In the genomic region with DNA sequence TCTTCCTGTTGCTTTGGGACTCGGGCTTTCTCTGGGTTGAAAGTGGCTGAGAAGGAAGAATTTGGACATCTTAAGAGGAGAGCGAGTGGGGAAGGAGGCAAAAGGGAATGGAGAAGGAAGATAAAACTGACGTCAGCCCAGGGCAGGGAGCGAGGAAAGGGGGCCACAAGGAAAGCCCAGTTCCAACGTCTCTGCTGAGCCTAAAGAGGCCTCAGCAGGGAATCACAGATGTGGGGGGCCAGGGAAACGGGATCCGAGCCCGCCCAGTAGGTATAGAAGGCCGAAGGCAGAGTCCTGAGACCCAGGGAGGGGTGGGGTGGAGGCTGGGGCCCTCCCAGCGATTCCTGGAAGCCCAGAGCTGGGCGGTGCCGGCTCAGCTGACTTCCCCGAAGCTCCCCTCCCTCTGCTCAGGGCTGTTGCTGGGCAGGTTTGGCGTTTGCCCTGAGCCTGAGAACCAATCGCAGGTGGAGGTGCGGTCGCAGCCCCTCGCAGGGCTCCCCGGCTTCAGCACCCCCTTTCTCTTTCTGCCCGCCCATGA, we compare ENCODE assay signal across 8 cellular contexts. TPM values are rescaled to one million over a fixed set of nuclear protein-coding genes. Genes with fewer than 3 reads are reported as not detected.
DNase-seq lines count a peak whose midpoint lies in the region; ATAC-seq and TF ChIP-seq lines count a peak whose summit lies in the region.

No MANE protein-coding gene starts in this region.

- no peaks in the 10 kb centered on the region for H3K9me3 Mint-ChIP-seq in CD8-positive, alpha-beta memory T cell
- no peaks in the 10 kb centered on the region for H3K9me3 Mint-ChIP-seq in activated naive CD4-positive, alpha-beta T cell treated with anti-CD3 and anti-CD28 coated beads, Interleukin-2, amount 10 ng/mL, durations not matched to agents 7 days and 5 days

- CTCF ChIA-PET in CD8-positive, alpha-beta memory T cell (lab: Charles Lee), result interaction anchor here (0.6 to 9.1 kb wide), 8 partner anchors 12 to 122 kb away, joined by 3 to 325 read pairs (median 26); partner anchors contain the start of genes ADAMTSL4, ENSA, MCL1 and TARS2
- CTCF ChIA-PET in activated naive CD4-positive, alpha-beta T cell treated with anti-CD3 and anti-CD28 coated beads, Interleukin-2, amount 10 ng/mL, durations not matched to agents 7 days and 5 days (lab: Charles Lee), result interaction anchor here (1.2 to 11.7 kb wide), 10 partner anchors 13 to 364 kb away, joined by 3 to 221 read pairs (median 10); partner anchors contain the start of genes ENSA, MCL1 and SETDB1

- peak; percentile 60 to 83 (median 70) for DNase-seq in CD8-positive, alpha-beta memory T cell
- DNase-seq in KG1 (lab: John Stamatoyannopoulos, UW) (peak; percentile 72), SJSA1 (ENCODE audit: low read depth in 1 of 2, low spot score in 2 of 2) (peak; percentile 89 to 94), non-pigmented ciliary epithelial cell (ENCODE audit: low read depth) (peak; percentile 76), suprapubic skin (ENCODE audit: low spot score in 2 of 2) (peak; percentile 97)
- DNase-seq in activated naive CD4-positive, alpha-beta T cell treated with anti-CD3 and anti-CD28 coated beads, Interleukin-2, amount 10 ng/mL, durations not matched to agents 7 days and 5 days, result peak; percentile 95

- TF ChIP-seq POLR2A in gastroesophageal sphincter (IDR thresholded peaks at IDR 0.05) (peak in 1 of 2 donors; percentile 22), suprapubic skin (IDR thresholded peaks at IDR 0.05) (peak in 1 of 2 donors; percentile 37)

- POLR2A ChIA-PET in CD8-positive, alpha-beta memory T cell (lab: Charles Lee), result interaction anchor here (1.2 to 11.0 kb wide), 7 partner anchors 12 to 198 kb away, joined by 3 to 486 read pairs (median 15); partner anchors contain the start of genes ADAMTSL4, ENSA, GOLPH3L and MCL1

- peaks cover 63% of the 10 kb centered on the region for H3K4me1 ChIP-seq in CD8-positive, alpha-beta memory T cell (ENCODE audit: insufficient read depth, low read length)
- H3K4me1 ChIP-seq in SJSA1 (replicated peaks), result peaks cover 41% of the 10 kb centered on the region
- peaks cover 44 to 88% (median 62%) of the 10 kb centered on the region in 3 donors for H3K4me1 ChIP-seq in gastroesophageal sphincter
- H3K4me1 ChIP-seq in suprapubic skin, result peaks cover 82% of the 10 kb centered on the region

- WGBS in gastroesophageal sphincter (ENCODE audit: low coverage in 1 of 2), 2 donors, result 2% methylated on average over 11 of the region's 20 CpGs; no CpG with 5 or more reads in 1 of the 2 donors
- 1% methylated on average over 14 of the region's 20 CpGs for WGBS in suprapubic skin

- TF ChIP-seq CTCF in gastroesophageal sphincter (IDR thresholded peaks at IDR 0.05) (no peak), suprapubic skin (IDR thresholded peaks at IDR 0.05) (no peak)

- TF ChIP-seq EP300 in gastroesophageal sphincter (IDR thresholded peaks at IDR 0.05) (no peak), suprapubic skin (IDR thresholded peaks at IDR 0.05) (peak; percentile 71)

- H3K27ac ChIP-seq in CD8-positive, alpha-beta memory T cell (ENCODE audit: low read depth, low read length), result peak overlapping the region; percentile 94
- peak overlapping the region; percentile 96 for H3K27ac ChIP-seq in SJSA1
- H3K27ac ChIP-seq in gastroesophageal sphincter, result peak overlapping the region; percentile 97 to 100 (median 100)
- H3K27ac ChIP-seq in suprapubic skin, result peak overlapping the region; percentile 100

- no peaks in the 10 kb centered on the region for H3K36me3 ChIP-seq in CD8-positive, alpha-beta memory T cell (ENCODE audit: insufficient read depth, low read length)
- peaks cover 6% of the 10 kb centered on the region; the same call in 1 of the 2 replicates for H3K36me3 ChIP-seq in SJSA1
- peaks cover 0 to 12% of the 10 kb centered on the region in 2 donors for H3K36me3 ChIP-seq in gastroesophageal sphincter
- peaks cover 7% of the 10 kb centered on the region for H3K36me3 ChIP-seq in suprapubic skin

- peak overlapping the region; percentile 96 to 100 (median 98) for H3K27ac Mint-ChIP-seq in CD8-positive, alpha-beta memory T cell
- peak overlapping the region; percentile 100 for H3K27ac Mint-ChIP-seq in activated naive CD4-positive, alpha-beta T cell treated with anti-CD3 and anti-CD28 coated beads, Interleukin-2, amount 10 ng/mL, durations not matched to agents 7 days and 5 days

- no peaks in the 10 kb centered on the region for H3K9me3 ChIP-seq in CD8-positive, alpha-beta memory T cell (ENCODE audit: low read length)
- no peaks in the 10 kb centered on the region for H3K9me3 ChIP-seq in SJSA1 (replicated peaks)
- no peaks in the 10 kb centered on the region for H3K9me3 ChIP-seq in gastroesophageal sphincter
- H3K9me3 ChIP-seq in suprapubic skin, result no peaks in the 10 kb centered on the region

- H3K4me1 Mint-ChIP-seq in CD8-positive, alpha-beta memory T cell, result peaks cover 58 to 68% (median 58%) of the 10 kb centered on the region in 3 donors
- peaks cover 62% of the 10 kb centered on the region for H3K4me1 Mint-ChIP-seq in activated naive CD4-positive, alpha-beta T cell treated with anti-CD3 and anti-CD28 coated beads, Interleukin-2, amount 10 ng/mL, durations not matched to agents 7 days and 5 days

- H3K36me3 Mint-ChIP-seq in CD8-positive, alpha-beta memory T cell, result peaks cover 0 to 10% (median 1%) of the 10 kb centered on the region in 3 donors
- peaks cover 9% of the 10 kb centered on the region for H3K36me3 Mint-ChIP-seq in activated naive CD4-positive, alpha-beta T cell treated with anti-CD3 and anti-CD28 coated beads, Interleukin-2, amount 10 ng/mL, durations not matched to agents 7 days and 5 days

- ATAC-seq in GM19455 (IDR thresholded peaks at IDR 0.05; ENCODE audit: unreplicated experiment) (peak; percentile 44), gastroesophageal sphincter (peak; percentile 79)

- no peaks in the 10 kb centered on the region for H3K27me3 Mint-ChIP-seq in CD8-positive, alpha-beta memory T cell
- H3K27me3 Mint-ChIP-seq in activated naive CD4-positive, alpha-beta T cell treated with anti-CD3 and anti-CD28 coated beads, Interleukin-2, amount 10 ng/mL, durations not matched to agents 7 days and 5 days, result no peaks in the 10 kb centered on the region

- H3K4me3 ChIP-seq in CD8-positive, alpha-beta memory T cell (ENCODE audit: low read length), result peak overlapping the region; percentile 91
- H3K4me3 ChIP-seq in SJSA1 (peak overlapping the region; percentile 40), gastroesophageal sphincter (peak overlapping the region; percentile 48 to 64), suprapubic skin (peak overlapping the region; percentile 57)

- H3K27me3 ChIP-seq in CD8-positive, alpha-beta memory T cell (ENCODE audit: insufficient read depth, low read length, poor library complexity, severe bottlenecking), result no peaks in the 10 kb centered on the region
- H3K27me3 ChIP-seq in SJSA1 (replicated peaks), result no peaks in the 10 kb centered on the region
- H3K27me3 ChIP-seq in gastroesophageal sphincter, result no peaks in the 10 kb centered on the region
- H3K27me3 ChIP-seq in suprapubic skin, result no peaks in the 10 kb centered on the region

- H3K4me3 Mint-ChIP-seq in CD8-positive, alpha-beta memory T cell, result peak overlapping the region; percentile 85 to 98 (median 97)
- H3K4me3 Mint-ChIP-seq in activated naive CD4-positive, alpha-beta T cell treated with anti-CD3 and anti-CD28 coated beads, Interleukin-2, amount 10 ng/mL, durations not matched to agents 7 days and 5 days, result peak overlapping the region; percentile 96

RNA-seq across cellular contexts. Expression of gene ADAMTSL4, which starts 12.7 kb away (rescaled TPM):
- total RNA-seq in CD8-positive, alpha-beta memory T cell, result under 1 TPM; 0.22 to 0.31 TPM
- not detected for polyA plus RNA-seq in CD8-positive, alpha-beta memory T cell
- 0.42 TPM in 1 of 2 replicates, not detected in the other for total RNA-seq in SJSA1 (2014; rRNA removed; shearing (Covaris generic))
- total RNA-seq in gastroesophageal sphincter (10 to 100 TPM; 27.1 to 66.5 (median 36.3) TPM), suprapubic skin (10 to 100 TPM in 3 of 4 donors, 1 to 10 TPM in 1; 7.2 to 22.7 (median 18.0) TPM)

RNA-seq across cellular contexts. Expression of gene MCL1, which starts 17.5 kb away (rescaled TPM):
- 100 to 1,000 TPM; 211 to 216 TPM for total RNA-seq in CD8-positive, alpha-beta memory T cell
- polyA plus RNA-seq in CD8-positive, alpha-beta memory T cell, result 168 TPM
- 183 and 225 TPM in 2 replicates for total RNA-seq in SJSA1 (2014; rRNA removed; shearing (Covaris generic))
- 100 to 1,000 TPM; 212 to 353 (median 317) TPM for total RNA-seq in gastroesophageal sphincter
- 100 to 1,000 TPM; 211 to 307 (median 270) TPM for total RNA-seq in suprapubic skin

RNA-seq across cellular contexts. Expression of gene FALEC, which starts 46.3 kb away (rescaled TPM):
- not detected for total RNA-seq in CD8-positive, alpha-beta memory T cell
- polyA plus RNA-seq in CD8-positive, alpha-beta memory T cell, result not detected
- total RNA-seq in SJSA1 (2014; rRNA removed; shearing (Covaris generic)), result not detected in 2 replicates
- total RNA-seq in gastroesophageal sphincter (not detected), suprapubic skin (not detected)

RNA-seq across cellular contexts. Expression of gene ECM1, which starts 54.0 kb away (rescaled TPM):
- total RNA-seq in CD8-positive, alpha-beta memory T cell, result 1 to 10 TPM; 1.3 to 1.5 TPM
- polyA plus RNA-seq in CD8-positive, alpha-beta memory T cell, result 0.09 TPM
- 22.7 and 43.4 TPM in 2 replicates for total RNA-seq in SJSA1 (2014; rRNA removed; shearing (Covaris generic))
- total RNA-seq in gastroesophageal sphincter (10 to 100 TPM; 12.6 to 29.7 (median 19.4) TPM), suprapubic skin (10 to 100 TPM; 20.8 to 60.7 (median 44.1) TPM)

Comparison
In these comparisons a context has a peak if more than half of its experiments do, and no peak if none do; other contexts are left out.
1. Peak in every context shown above with its lines: DNase-seq, ATAC-seq, H3K4me3 ChIP-seq and H3K27ac ChIP-seq.
2. H3K4me3 ChIP-seq: peak in every context shown above with its lines; median percentile 91 in CD8-positive, alpha-beta memory T cell; 57 in suprapubic skin; 56 in gastroesophageal sphincter; 40 in SJSA1.